ENCODE assay signal across 16 cellular contexts in the genomic region with DNA sequence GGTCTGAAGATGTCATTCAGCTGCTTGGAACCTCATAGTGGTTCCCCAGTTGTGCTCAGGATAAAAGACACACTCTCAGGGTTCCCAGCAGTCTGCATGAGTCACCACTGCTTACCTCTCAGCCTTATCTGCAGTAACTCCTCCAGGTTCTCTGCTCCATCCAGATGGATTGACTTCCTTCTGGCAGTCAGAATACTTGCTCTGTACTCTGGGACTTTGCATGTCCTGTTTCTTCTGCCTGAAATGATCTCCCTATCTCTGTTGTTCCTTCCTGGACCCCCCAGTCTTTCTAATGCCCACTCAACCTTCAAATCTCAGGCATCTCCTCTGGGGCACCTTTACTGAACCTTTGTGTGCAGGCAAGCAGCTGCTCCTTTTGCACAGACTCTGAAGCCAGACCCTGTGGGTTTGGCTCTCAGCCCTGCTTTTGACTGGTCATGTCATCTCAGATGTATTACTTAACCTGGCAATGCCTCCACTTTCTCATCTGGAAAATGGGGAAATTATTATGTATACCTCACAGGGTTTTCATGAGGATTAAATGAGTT. TPM values are rescaled to one million over a fixed set of nuclear protein-coding genes. Genes with fewer than 3 reads are reported as not detected.
DNase-seq lines count a peak whose midpoint lies in the region; ATAC-seq and TF ChIP-seq lines count a peak whose summit lies in the region.
"Had no signal": no experiment of that assay in that cellular context is flagged by ENCODE, and none has a peak within 500 bp of the region (broad histone marks: within the 10 kb centered on the region; RNA-seq: fewer than 3 reads in every experiment).

No MANE protein-coding gene starts in this region.

- TF ChIP-seq CTCF in CD14-positive monocyte (IDR thresholded peaks at IDR 0.05), result no peak
- no peak for TF ChIP-seq CTCF in NB4 (IDR thresholded peaks at IDR 0.05; ENCODE audit: low read depth, low read length)
- TF ChIP-seq CTCF in mammary epithelial cell (conservative IDR thresholded peaks at IDR 0.05 in 1 of 2, IDR thresholded peaks at IDR 0.05 in 1 of 2; ENCODE audit: extremely low read depth in 1 of 2, insufficient read depth in 1 of 2, low read depth in 1 of 2, low read length in 2 of 2), result no peak

- BruUV-seq in mammary epithelial cell (replicated peaks; lab: Mats Ljungman, UMichigan), result no TSS peak

- DNase-seq in CD14-positive monocyte (ENCODE audit: low spot score) (no peak), NB4 (ENCODE audit: low read depth) (peak; percentile 37), mammary epithelial cell (peak; percentile 49), NCI-H2171 treated with DMSO at 0.1 percent for 48 hours (lab: John Stamatoyannopoulos, UW) (no peak)
- DNase-seq in activated naive CD4-positive, alpha-beta T cell treated with anti-CD3 and anti-CD28 coated beads, Interleukin-2, amount 10 ng/mL, durations not matched to agents 7 days and 5 days, result no peak
- DNase-seq in naive thymus-derived CD4-positive, alpha-beta T cell, result no peak
- DNase-seq in stimulated activated effector memory CD8-positive, alpha-beta T cell treated with anti-CD3 and anti-CD28 coated beads, Interleukin-12 subunit alpha, Interleukin-12 subunit beta, amount 100 ng/mL, for 72 hours (ENCODE audit: low spot score in 2 of 2), result no peak
- DNase-seq: activated CD4-positive, alpha-beta T cell treated with anti-CD3 and anti-CD28 coated beads for 1 hour; AML-193; DMS79 treated with DMSO at 0.1 percent for 48 hours; NCI-H2081 treated with DMSO at 0.1 percent for 48 hours; retina; stimulated activated CD4-positive, alpha-beta T cell treated with anti-CD3 and anti-CD28 coated beads, Interleukin-2, amount 100 ng/mL, for 48 hours had no signal

- no peaks in the 10 kb centered on the region for H3K9me3 ChIP-seq in mammary epithelial cell (replicated peaks; ENCODE audit: insufficient read depth, low read length)
- no peaks in the 10 kb centered on the region for H3K9me3 ChIP-seq in mesodermal cell (ENCODE audit: control insufficient read depth, low read length)
- no peaks in the 10 kb centered on the region for H3K9me3 ChIP-seq in naive thymus-derived CD4-positive, alpha-beta T cell (ENCODE audit: control insufficient read depth in 2 of 3, low read length in 3 of 3)
- H3K9me3 ChIP-seq: vagina had no signal

- peaks cover 8 to 26% of the 10 kb centered on the region in 2 donors for H3K36me3 Mint-ChIP-seq in CD14-positive monocyte
- H3K36me3 Mint-ChIP-seq in activated naive CD4-positive, alpha-beta T cell treated with anti-CD3 and anti-CD28 coated beads, Interleukin-2, amount 10 ng/mL, durations not matched to agents 7 days and 5 days, result no peaks in the 10 kb centered on the region
- H3K36me3 Mint-ChIP-seq in naive thymus-derived CD4-positive, alpha-beta T cell, result peaks cover 0 to 17% (median 7%) of the 10 kb centered on the region in 5 donors
- H3K36me3 Mint-ChIP-seq in stimulated activated effector memory CD8-positive, alpha-beta T cell treated with anti-CD3 and anti-CD28 coated beads, Interleukin-12 subunit alpha, Interleukin-12 subunit beta, amount 100 ng/mL, for 72 hours, result no peaks in the 10 kb centered on the region

- H3K27me3 ChIP-seq in mammary epithelial cell (ENCODE audit: insufficient read depth, low read length), result no peaks in the 10 kb centered on the region
- no peaks in the 10 kb centered on the region for H3K27me3 ChIP-seq in naive thymus-derived CD4-positive, alpha-beta T cell (ENCODE audit: control insufficient read depth in 2 of 2, insufficient read depth in 2 of 2, low read length in 2 of 2)
- H3K27me3 ChIP-seq: vagina had no signal

- H3K36me3 ChIP-seq in mammary epithelial cell (ENCODE audit: insufficient read depth, low read length) (no peaks in the 10 kb centered on the region), mesodermal cell (ENCODE audit: control insufficient read depth, insufficient read depth, low read length) (no peaks in the 10 kb centered on the region)
- H3K36me3 ChIP-seq in naive thymus-derived CD4-positive, alpha-beta T cell (ENCODE audit: control insufficient read depth in 2 of 3, insufficient read depth in 3 of 3, low read length in 3 of 3), result no peaks in the 10 kb centered on the region
- H3K36me3 ChIP-seq: vagina had no signal

- TF ChIP-seq POLR2A in NB4 (IDR thresholded peaks at IDR 0.05; ENCODE audit: extremely low read depth, insufficient read length), result no peak

- intact Hi-C loops in CD14-positive monocyte (cut with micrococcal nuclease), result loop anchor here in 1 of 2 donors (2.0 kb wide), 1 partner anchor 17 kb away; no protein-coding TSS in a partner anchor
- intact Hi-C loops in mammary epithelial cell (cut with micrococcal nuclease), result no loop called here
- intact Hi-C loops in naive thymus-derived CD4-positive, alpha-beta T cell (cut with micrococcal nuclease), result loop anchor here in 1 of 2 donors (5.0 kb wide), 1 partner anchor 41 kb away; no protein-coding TSS in a partner anchor

- no peak overlapping the region for H3K4me3 Mint-ChIP-seq in CD14-positive monocyte
- H3K4me3 Mint-ChIP-seq in activated naive CD4-positive, alpha-beta T cell treated with anti-CD3 and anti-CD28 coated beads, Interleukin-2, amount 10 ng/mL, durations not matched to agents 7 days and 5 days, result no peak overlapping the region
- no peak overlapping the region for H3K4me3 Mint-ChIP-seq in naive thymus-derived CD4-positive, alpha-beta T cell
- H3K4me3 Mint-ChIP-seq in stimulated activated effector memory CD8-positive, alpha-beta T cell treated with anti-CD3 and anti-CD28 coated beads, Interleukin-12 subunit alpha, Interleukin-12 subunit beta, amount 100 ng/mL, for 72 hours, result no peak overlapping the region

- H4K20me1 ChIP-seq in mammary epithelial cell (ENCODE audit: insufficient read depth, low read length), result no peaks in the 10 kb centered on the region

- no peak overlapping the region for H3K9ac ChIP-seq in mammary epithelial cell (ENCODE audit: insufficient read depth, low read length)
- H3K9ac ChIP-seq: KMS-11 had no signal

- POLR2A ChIA-PET in naive thymus-derived CD4-positive, alpha-beta T cell (lab: Charles Lee), result no interaction called here

- dilution Hi-C loops in mammary epithelial cell (cut with HindIII; ENCODE audit: low sequenced_read_pairs), result no loop called here

- H3K4me1 Mint-ChIP-seq in CD14-positive monocyte, result peaks cover 83% of the 10 kb centered on the region
- H3K4me1 Mint-ChIP-seq in activated naive CD4-positive, alpha-beta T cell treated with anti-CD3 and anti-CD28 coated beads, Interleukin-2, amount 10 ng/mL, durations not matched to agents 7 days and 5 days, result no peaks in the 10 kb centered on the region
- peaks cover 0 to 70% (median 49%) of the 10 kb centered on the region in 7 donors for H3K4me1 Mint-ChIP-seq in naive thymus-derived CD4-positive, alpha-beta T cell
- H3K4me1 Mint-ChIP-seq in stimulated activated effector memory CD8-positive, alpha-beta T cell treated with anti-CD3 and anti-CD28 coated beads, Interleukin-12 subunit alpha, Interleukin-12 subunit beta, amount 100 ng/mL, for 72 hours, result peaks cover 24% of the 10 kb centered on the region

- no peak overlapping the region for H3K4me2 ChIP-seq in mammary epithelial cell (ENCODE audit: insufficient read depth, low read depth, low read length)
- H3K4me2 ChIP-seq: KMS-11 had no signal

- no peaks in the 10 kb centered on the region for H3K27me3 Mint-ChIP-seq in CD14-positive monocyte (ENCODE audit: low read depth in 3 of 3)
- H3K27me3 Mint-ChIP-seq in activated naive CD4-positive, alpha-beta T cell treated with anti-CD3 and anti-CD28 coated beads, Interleukin-2, amount 10 ng/mL, durations not matched to agents 7 days and 5 days, result no peaks in the 10 kb centered on the region
- no peaks in the 10 kb centered on the region for H3K27me3 Mint-ChIP-seq in naive thymus-derived CD4-positive, alpha-beta T cell

- no peak for ATAC-seq in naive thymus-derived CD4-positive, alpha-beta T cell
- no peak for ATAC-seq in stimulated activated effector memory CD8-positive, alpha-beta T cell treated with anti-CD3 and anti-CD28 coated beads, Interleukin-12 subunit alpha, Interleukin-12 subunit beta, amount 100 ng/mL, for 72 hours

- no peaks in the 10 kb centered on the region for H3K79me2 ChIP-seq in mammary epithelial cell (ENCODE audit: insufficient read depth, low read length)

- no peak overlapping the region for H3K4me3 ChIP-seq in NB4 (ENCODE audit: low read depth, low read length)
- no peak overlapping the region for H3K4me3 ChIP-seq in mammary epithelial cell (replicated peaks in 1 of 3; ENCODE audit: insufficient read depth in 1 of 3, low read depth in 2 of 3, low read length in 3 of 3)
- H3K4me3 ChIP-seq in mesodermal cell (ENCODE audit: extremely low read depth, insufficient read depth, low read length, poor library complexity, severe bottlenecking), result no peak overlapping the region
- H3K4me3 ChIP-seq in naive thymus-derived CD4-positive, alpha-beta T cell (ENCODE audit: low read length), result no peak overlapping the region
- H3K4me3 ChIP-seq: vagina had no signal

- H3K4me1 ChIP-seq in mammary epithelial cell (ENCODE audit: insufficient read depth, low read length) (peaks cover 9% of the 10 kb centered on the region), mesodermal cell (ENCODE audit: control insufficient read depth, insufficient read depth, low read length, poor library complexity, severe bottlenecking) (peaks cover 30% of the 10 kb centered on the region)
- H3K4me1 ChIP-seq in naive thymus-derived CD4-positive, alpha-beta T cell (ENCODE audit: control insufficient read depth in 2 of 2, insufficient read depth in 2 of 2, low read length in 2 of 2), result no peaks in the 10 kb centered on the region

- no peaks in the 10 kb centered on the region for H3K9me3 Mint-ChIP-seq in CD14-positive monocyte
- no peaks in the 10 kb centered on the region for H3K9me3 Mint-ChIP-seq in activated naive CD4-positive, alpha-beta T cell treated with anti-CD3 and anti-CD28 coated beads, Interleukin-2, amount 10 ng/mL, durations not matched to agents 7 days and 5 days
- peaks cover 0 to 9% (median 0%) of the 10 kb centered on the region in 11 donors for H3K9me3 Mint-ChIP-seq in naive thymus-derived CD4-positive, alpha-beta T cell
- H3K9me3 Mint-ChIP-seq in stimulated activated effector memory CD8-positive, alpha-beta T cell treated with anti-CD3 and anti-CD28 coated beads, Interleukin-12 subunit alpha, Interleukin-12 subunit beta, amount 100 ng/mL, for 72 hours, result no peaks in the 10 kb centered on the region

- peak overlapping the region in 4 of 7 donors; percentile 22 to 50 (median 32) for H3K27ac Mint-ChIP-seq in CD14-positive monocyte
- no peak overlapping the region for H3K27ac Mint-ChIP-seq in activated naive CD4-positive, alpha-beta T cell treated with anti-CD3 and anti-CD28 coated beads, Interleukin-2, amount 10 ng/mL, durations not matched to agents 7 days and 5 days
- no peak overlapping the region for H3K27ac Mint-ChIP-seq in naive thymus-derived CD4-positive, alpha-beta T cell
- H3K27ac Mint-ChIP-seq in stimulated activated effector memory CD8-positive, alpha-beta T cell treated with anti-CD3 and anti-CD28 coated beads, Interleukin-12 subunit alpha, Interleukin-12 subunit beta, amount 100 ng/mL, for 72 hours, result no peak overlapping the region

- in situ Hi-C loops in mammary epithelial cell (cut with MboI; ENCODE audit: low sequenced_read_pairs in 2 of 2), result no loop called here

- CTCF ChIA-PET in mammary epithelial cell (lab: Charles Lee; ENCODE audit: low non-redundant PET), result no interaction called here
- CTCF ChIA-PET in activated naive CD4-positive, alpha-beta T cell treated with anti-CD3 and anti-CD28 coated beads, Interleukin-2, amount 10 ng/mL, durations not matched to agents 7 days and 5 days (lab: Charles Lee), result no interaction called here
- CTCF ChIA-PET in naive thymus-derived CD4-positive, alpha-beta T cell (lab: Charles Lee), result no interaction called here

- no peak overlapping the region for H3K27ac ChIP-seq in mammary epithelial cell (ENCODE audit: insufficient read depth, low read depth, low read length)
- H3K27ac ChIP-seq in mesodermal cell (ENCODE audit: low read depth, low read length, severe bottlenecking), result peak overlapping the region; percentile 46
- no peak overlapping the region for H3K27ac ChIP-seq in naive thymus-derived CD4-positive, alpha-beta T cell (ENCODE audit: low read depth, low read length)
- H3K27ac ChIP-seq: KMS-11, vagina had no signal

- H2AFZ ChIP-seq in mammary epithelial cell (ENCODE audit: low read depth, low read length), result no peak overlapping the region

RNA-seq across cellular contexts. Expression of a gene that starts 38.4 kb away (rescaled TPM):
- 1 to 10 TPM; 3.2 to 7.1 TPM for polyA plus RNA-seq in CD14-positive monocyte
- 10 to 100 TPM; 15.6 to 33.2 TPM for total RNA-seq in mammary epithelial cell
- 9.2 TPM for polyA plus RNA-seq in mammary epithelial cell
- 58.6 TPM for polyA minus RNA-seq in mammary epithelial cell
- polyA plus RNA-seq in mesodermal cell (2013, experiment 1 of 2), result 11.0 TPM
- polyA plus RNA-seq in mesodermal cell (2013, experiment 2 of 2), result 8.9 TPM
- 100 to 1,000 TPM in 1 of 5 experiments, 10 to 100 TPM in 4; 66.7 to 118 (median 90.7) TPM for total RNA-seq in naive thymus-derived CD4-positive, alpha-beta T cell
- polyA plus RNA-seq in naive thymus-derived CD4-positive, alpha-beta T cell, result 10 to 100 TPM; 15.1 to 15.3 TPM

Comparison
In these comparisons a context has a peak if more than half of its experiments do, and no peak if none do; other contexts are left out.
1. DNase-seq: peak in NB4 (single experiment) and mammary epithelial cell (single experiment); none in CD14-positive monocyte (single experiment), activated naive CD4-positive, alpha-beta T cell treated with anti-CD3 and anti-CD28 coated beads, Interleukin-2, amount 10 ng/mL, durations not matched to agents 7 days and 5 days (single experiment), naive thymus-derived CD4-positive, alpha-beta T cell (0 of 9), stimulated activated effector memory CD8-positive, alpha-beta T cell treated with anti-CD3 and anti-CD28 coated beads, Interleukin-12 subunit alpha, Interleukin-12 subunit beta, amount 100 ng/mL, for 72 hours (0 of 2) and NCI-H2171 treated with DMSO at 0.1 percent for 48 hours (single experiment).
2. H3K27ac Mint-ChIP-seq: peak in CD14-positive monocyte (4 of 7); none in activated naive CD4-positive, alpha-beta T cell treated with anti-CD3 and anti-CD28 coated beads, Interleukin-2, amount 10 ng/mL, durations not matched to agents 7 days and 5 days (single experiment), naive thymus-derived CD4-positive, alpha-beta T cell (0 of 9) and stimulated activated effector memory CD8-positive, alpha-beta T cell treated with anti-CD3 and anti-CD28 coated beads, Interleukin-12 subunit alpha, Interleukin-12 subunit beta, amount 100 ng/mL, for 72 hours (single experiment).